Comparison of ENCODE assay signal across 2 cellular contexts in the genomic region with DNA sequence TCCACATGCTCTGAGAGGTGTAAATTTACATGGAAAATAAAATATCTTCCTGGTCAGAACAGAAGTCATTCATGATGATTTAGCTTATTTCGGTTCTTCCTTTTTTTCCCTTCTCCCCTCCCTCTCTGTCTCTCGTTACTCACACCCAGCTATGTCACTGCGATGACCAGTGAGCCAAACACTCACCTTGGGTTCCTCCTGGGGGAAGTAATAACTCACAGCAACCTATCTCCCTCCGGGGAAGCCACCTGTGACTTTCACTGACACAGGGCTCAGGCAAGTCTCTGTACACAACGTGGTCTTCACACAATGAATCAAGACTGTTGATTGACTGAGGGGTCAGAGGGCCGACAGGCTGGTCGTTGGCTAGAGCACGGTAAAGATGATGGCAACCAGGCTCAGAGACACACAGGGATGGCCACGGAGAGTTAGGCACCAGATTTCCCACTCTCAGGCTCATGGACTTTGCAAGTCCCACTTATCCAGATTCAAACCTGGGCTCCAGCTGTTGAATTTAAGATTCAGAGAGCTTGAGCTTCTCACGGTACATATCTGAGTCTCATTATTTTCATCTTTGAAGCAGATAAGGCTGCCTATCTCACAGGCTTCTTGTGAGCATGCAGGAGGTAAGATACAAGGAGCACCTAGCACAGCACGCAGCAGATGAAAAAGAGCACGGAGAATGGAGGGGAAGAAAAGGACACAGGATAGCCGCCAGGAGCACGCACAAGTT.
TF ChIP-seq lines count a peak whose summit lies in the region.

No MANE protein-coding gene starts in this region.

TF ChIP-seq in IMR-90, 13 proteins besides CTCF, POLR2A, EP300 and RAD21:
- TF ChIP-seq SMC3 (IDR thresholded peaks at IDR 0.05; ENCODE audit: low read depth, low read length): no peak
- TF ChIP-seq NFE2L2 (IDR thresholded peaks at IDR 0.05; ENCODE audit: low read depth, low read length): no peak
- no peak for TF ChIP-seq MAFK (IDR thresholded peaks at IDR 0.05; ENCODE audit: low read depth, low read length)
- no peak for TF ChIP-seq BHLHE40 (IDR thresholded peaks at IDR 0.05; ENCODE audit: low read depth, low read length)
- no peak for TF ChIP-seq RFX5 (IDR thresholded peaks at IDR 0.05; ENCODE audit: low read depth, low read length)
TF ChIP-seq in IMR-90: peak in this region for 0.

TF ChIP-seq in SK-N-SH, 30 proteins besides CTCF, POLR2A, EP300 and RAD21:
- TF ChIP-seq, protein P1, sequence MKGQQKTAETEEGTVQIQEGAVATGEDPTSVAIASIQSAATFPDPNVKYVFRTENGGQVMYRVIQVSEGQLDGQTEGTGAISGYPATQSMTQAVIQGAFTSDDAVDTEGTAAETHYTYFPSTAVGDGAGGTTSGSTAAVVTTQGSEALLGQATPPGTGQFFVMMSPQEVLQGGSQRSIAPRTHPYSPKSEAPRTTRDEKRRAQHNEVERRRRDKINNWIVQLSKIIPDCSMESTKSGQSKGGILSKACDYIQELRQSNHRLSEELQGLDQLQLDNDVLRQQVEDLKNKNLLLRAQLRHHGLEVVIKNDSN (IDR thresholded peaks at IDR 0.05; ENCODE audit: borderline replicate concordance, low read depth): no peak
- no peak for TF ChIP-seq MEF2A (IDR thresholded peaks at IDR 0.05; ENCODE audit: borderline replicate concordance, low read depth)
- no peak for TF ChIP-seq FOXJ3 (CRISPR knock-in tag; IDR thresholded peaks at IDR 0.05)
- TF ChIP-seq, protein P2, sequence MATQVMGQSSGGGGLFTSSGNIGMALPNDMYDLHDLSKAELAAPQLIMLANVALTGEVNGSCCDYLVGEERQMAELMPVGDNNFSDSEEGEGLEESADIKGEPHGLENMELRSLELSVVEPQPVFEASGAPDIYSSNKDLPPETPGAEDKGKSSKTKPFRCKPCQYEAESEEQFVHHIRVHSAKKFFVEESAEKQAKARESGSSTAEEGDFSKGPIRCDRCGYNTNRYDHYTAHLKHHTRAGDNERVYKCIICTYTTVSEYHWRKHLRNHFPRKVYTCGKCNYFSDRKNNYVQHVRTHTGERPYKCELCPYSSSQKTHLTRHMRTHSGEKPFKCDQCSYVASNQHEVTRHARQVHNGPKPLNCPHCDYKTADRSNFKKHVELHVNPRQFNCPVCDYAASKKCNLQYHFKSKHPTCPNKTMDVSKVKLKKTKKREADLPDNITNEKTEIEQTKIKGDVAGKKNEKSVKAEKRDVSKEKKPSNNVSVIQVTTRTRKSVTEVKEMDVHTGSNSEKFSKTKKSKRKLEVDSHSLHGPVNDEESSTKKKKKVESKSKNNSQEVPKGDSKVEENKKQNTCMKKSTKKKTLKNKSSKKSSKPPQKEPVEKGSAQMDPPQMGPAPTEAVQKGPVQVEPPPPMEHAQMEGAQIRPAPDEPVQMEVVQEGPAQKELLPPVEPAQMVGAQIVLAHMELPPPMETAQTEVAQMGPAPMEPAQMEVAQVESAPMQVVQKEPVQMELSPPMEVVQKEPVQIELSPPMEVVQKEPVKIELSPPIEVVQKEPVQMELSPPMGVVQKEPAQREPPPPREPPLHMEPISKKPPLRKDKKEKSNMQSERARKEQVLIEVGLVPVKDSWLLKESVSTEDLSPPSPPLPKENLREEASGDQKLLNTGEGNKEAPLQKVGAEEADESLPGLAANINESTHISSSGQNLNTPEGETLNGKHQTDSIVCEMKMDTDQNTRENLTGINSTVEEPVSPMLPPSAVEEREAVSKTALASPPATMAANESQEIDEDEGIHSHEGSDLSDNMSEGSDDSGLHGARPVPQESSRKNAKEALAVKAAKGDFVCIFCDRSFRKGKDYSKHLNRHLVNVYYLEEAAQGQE (IDR thresholded peaks at IDR 0.05; ENCODE audit: low read depth, low read length): no peak
- no peak for TF ChIP-seq EZH2phosphoT487 (IDR thresholded peaks at IDR 0.05; ENCODE audit: borderline replicate concordance, low read depth)
- TF ChIP-seq, protein P3, sequence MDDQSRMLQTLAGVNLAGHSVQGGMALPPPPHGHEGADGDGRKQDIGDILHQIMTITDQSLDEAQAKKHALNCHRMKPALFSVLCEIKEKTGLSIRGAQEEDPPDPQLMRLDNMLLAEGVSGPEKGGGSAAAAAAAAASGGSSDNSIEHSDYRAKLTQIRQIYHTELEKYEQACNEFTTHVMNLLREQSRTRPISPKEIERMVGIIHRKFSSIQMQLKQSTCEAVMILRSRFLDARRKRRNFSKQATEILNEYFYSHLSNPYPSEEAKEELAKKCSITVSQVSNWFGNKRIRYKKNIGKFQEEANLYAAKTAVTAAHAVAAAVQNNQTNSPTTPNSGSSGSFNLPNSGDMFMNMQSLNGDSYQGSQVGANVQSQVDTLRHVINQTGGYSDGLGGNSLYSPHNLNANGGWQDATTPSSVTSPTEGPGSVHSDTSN (IDR thresholded peaks at IDR 0.05): no peak
- TF ChIP-seq MXI1 (IDR thresholded peaks at IDR 0.05; ENCODE audit: low read depth, low read length): no peak
- no peak for TF ChIP-seq POLR2AphosphoS5 (IDR thresholded peaks at IDR 0.05; ENCODE audit: low read depth, low read length)
